In genomic region chr7:117564080-117564479, GRCh38 we compare ENCODE assay signal across 1 cellular context.
TF ChIP-seq lines count a peak whose summit lies in the region.

No MANE protein-coding gene starts in this region.

TF ChIP-seq in GM12878, 131 proteins besides CTCF, POLR2A, EP300 and RAD21 (continued from another document):
- TF ChIP-seq USF2 (IDR thresholded peaks at IDR 0.05; ENCODE audit: borderline replicate concordance, low read depth, low read length) (peak; percentile 62; the same call in 1 of the 2 replicates), FOXM1 (IDR thresholded peaks at IDR 0.05; ENCODE audit: low read depth, low read length) (no peak), MTA2 (IDR thresholded peaks at IDR 0.05; ENCODE audit: low read depth) (peak; percentile 23; the same call in 1 of the 2 replicates), MYB (IDR thresholded peaks at IDR 0.05; ENCODE audit: borderline replicate concordance, low read depth, low read length) (0 out of 2 replicates have a peak, but pooled peaks have one; percentile 54), CREM (IDR thresholded peaks at IDR 0.05; ENCODE audit: low read depth) (no peak), RAD51 (IDR thresholded peaks at IDR 0.05) (peak; percentile 90), TCF12 (IDR thresholded peaks at IDR 0.05; ENCODE audit: low read depth, low read length) (no peak), NR2F1 (conservative IDR thresholded peaks at IDR 0.05) (peak; percentile 45; the same call in 1 of the 2 replicates), NR2C1 (IDR thresholded peaks at IDR 0.05) (0 out of 2 replicates have a peak, but pooled peaks have one; percentile 11), ATF7 (IDR thresholded peaks at IDR 0.05; ENCODE audit: low read depth) (peak; percentile 59), IKZF2 (IDR thresholded peaks at IDR 0.05) (peak; percentile 17 to 36; a peak in 1 of 4 replicates)
- TF ChIP-seq, protein P1, sequence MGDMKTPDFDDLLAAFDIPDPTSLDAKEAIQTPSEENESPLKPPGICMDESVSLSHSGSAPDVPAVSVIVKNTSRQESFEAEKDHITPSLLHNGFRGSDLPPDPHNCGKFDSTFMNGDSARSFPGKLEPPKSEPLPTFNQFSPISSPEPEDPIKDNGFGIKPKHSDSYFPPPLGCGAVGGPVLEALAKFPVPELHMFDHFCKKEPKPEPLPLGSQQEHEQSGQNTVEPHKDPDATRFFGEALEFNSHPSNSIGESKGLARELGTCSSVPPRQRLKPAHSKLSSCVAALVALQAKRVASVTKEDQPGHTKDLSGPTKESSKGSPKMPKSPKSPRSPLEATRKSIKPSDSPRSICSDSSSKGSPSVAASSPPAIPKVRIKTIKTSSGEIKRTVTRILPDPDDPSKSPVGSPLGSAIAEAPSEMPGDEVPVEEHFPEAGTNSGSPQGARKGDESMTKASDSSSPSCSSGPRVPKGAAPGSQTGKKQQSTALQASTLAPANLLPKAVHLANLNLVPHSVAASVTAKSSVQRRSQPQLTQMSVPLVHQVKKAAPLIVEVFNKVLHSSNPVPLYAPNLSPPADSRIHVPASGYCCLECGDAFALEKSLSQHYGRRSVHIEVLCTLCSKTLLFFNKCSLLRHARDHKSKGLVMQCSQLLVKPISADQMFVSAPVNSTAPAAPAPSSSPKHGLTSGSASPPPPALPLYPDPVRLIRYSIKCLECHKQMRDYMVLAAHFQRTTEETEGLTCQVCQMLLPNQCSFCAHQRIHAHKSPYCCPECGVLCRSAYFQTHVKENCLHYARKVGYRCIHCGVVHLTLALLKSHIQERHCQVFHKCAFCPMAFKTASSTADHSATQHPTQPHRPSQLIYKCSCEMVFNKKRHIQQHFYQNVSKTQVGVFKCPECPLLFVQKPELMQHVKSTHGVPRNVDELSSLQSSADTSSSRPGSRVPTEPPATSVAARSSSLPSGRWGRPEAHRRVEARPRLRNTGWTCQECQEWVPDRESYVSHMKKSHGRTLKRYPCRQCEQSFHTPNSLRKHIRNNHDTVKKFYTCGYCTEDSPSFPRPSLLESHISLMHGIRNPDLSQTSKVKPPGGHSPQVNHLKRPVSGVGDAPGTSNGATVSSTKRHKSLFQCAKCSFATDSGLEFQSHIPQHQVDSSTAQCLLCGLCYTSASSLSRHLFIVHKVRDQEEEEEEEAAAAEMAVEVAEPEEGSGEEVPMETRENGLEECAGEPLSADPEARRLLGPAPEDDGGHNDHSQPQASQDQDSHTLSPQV (IDR thresholded peaks at IDR 0.05) = no peak
- TF ChIP-seq, protein P2, sequence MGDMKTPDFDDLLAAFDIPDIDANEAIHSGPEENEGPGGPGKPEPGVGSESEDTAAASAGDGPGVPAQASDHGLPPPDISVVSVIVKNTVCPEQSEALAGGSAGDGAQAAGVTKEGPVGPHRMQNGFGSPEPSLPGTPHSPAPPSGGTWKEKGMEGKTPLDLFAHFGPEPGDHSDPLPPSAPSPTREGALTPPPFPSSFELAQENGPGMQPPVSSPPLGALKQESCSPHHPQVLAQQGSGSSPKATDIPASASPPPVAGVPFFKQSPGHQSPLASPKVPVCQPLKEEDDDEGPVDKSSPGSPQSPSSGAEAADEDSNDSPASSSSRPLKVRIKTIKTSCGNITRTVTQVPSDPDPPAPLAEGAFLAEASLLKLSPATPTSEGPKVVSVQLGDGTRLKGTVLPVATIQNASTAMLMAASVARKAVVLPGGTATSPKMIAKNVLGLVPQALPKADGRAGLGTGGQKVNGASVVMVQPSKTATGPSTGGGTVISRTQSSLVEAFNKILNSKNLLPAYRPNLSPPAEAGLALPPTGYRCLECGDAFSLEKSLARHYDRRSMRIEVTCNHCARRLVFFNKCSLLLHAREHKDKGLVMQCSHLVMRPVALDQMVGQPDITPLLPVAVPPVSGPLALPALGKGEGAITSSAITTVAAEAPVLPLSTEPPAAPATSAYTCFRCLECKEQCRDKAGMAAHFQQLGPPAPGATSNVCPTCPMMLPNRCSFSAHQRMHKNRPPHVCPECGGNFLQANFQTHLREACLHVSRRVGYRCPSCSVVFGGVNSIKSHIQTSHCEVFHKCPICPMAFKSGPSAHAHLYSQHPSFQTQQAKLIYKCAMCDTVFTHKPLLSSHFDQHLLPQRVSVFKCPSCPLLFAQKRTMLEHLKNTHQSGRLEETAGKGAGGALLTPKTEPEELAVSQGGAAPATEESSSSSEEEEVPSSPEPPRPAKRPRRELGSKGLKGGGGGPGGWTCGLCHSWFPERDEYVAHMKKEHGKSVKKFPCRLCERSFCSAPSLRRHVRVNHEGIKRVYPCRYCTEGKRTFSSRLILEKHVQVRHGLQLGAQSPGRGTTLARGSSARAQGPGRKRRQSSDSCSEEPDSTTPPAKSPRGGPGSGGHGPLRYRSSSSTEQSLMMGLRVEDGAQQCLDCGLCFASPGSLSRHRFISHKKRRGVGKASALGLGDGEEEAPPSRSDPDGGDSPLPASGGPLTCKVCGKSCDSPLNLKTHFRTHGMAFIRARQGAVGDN (IDR thresholded peaks at IDR 0.05) = peak; percentile 66
- TF ChIP-seq, protein P3, sequence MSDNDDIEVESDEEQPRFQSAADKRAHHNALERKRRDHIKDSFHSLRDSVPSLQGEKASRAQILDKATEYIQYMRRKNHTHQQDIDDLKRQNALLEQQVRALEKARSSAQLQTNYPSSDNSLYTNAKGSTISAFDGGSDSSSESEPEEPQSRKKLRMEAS (IDR thresholded peaks at IDR 0.05; ENCODE audit: low read depth, low read length) = peak; percentile 25; the same call in 1 of the 2 replicates
